In genomic region chr1:12275370-12275769, GRCh38 we compare ENCODE assay signal across 8 cellular contexts. TPM values are rescaled to one million over a fixed set of nuclear protein-coding genes. Genes with fewer than 3 reads are reported as not detected.
DNase-seq lines count a peak whose midpoint lies in the region; ATAC-seq, FAIRE-seq and TF ChIP-seq lines count a peak whose summit lies in the region.

No MANE protein-coding gene starts in this region.

- H3K9me2 ChIP-seq in PC-9 (ENCODE audit: insufficient read depth), result no peaks in the 10 kb centered on the region

- H3K4me3 ChIP-seq in PC-9, result no peak overlapping the region
- H3K4me3 ChIP-seq in adipocyte (ENCODE audit: low read length), result no peak overlapping the region
- no peak overlapping the region for H3K4me3 ChIP-seq in kidney (ENCODE audit: low read length in 2 of 2)

- no peaks in the 10 kb centered on the region for H3K4me1 ChIP-seq in PC-9 (replicated peaks; ENCODE audit: insufficient read depth)
- peaks cover 5% of the 10 kb centered on the region for H3K4me1 ChIP-seq in adipocyte (ENCODE audit: control insufficient read depth, insufficient read depth, low read length)
- H3K4me1 ChIP-seq in kidney (ENCODE audit: control insufficient read depth in 1 of 2, insufficient read depth in 1 of 2, low read depth in 1 of 2, low read length in 2 of 2), result no peaks in the 10 kb centered on the region

- ATAC-seq in GM18873 (IDR thresholded peaks at IDR 0.05; ENCODE audit: low FRiP score, unreplicated experiment), result no peak

- no peak overlapping the region for H2AFZ ChIP-seq in PC-9

- no peaks in the 10 kb centered on the region for H3K9me3 ChIP-seq in PC-9 (ENCODE audit: insufficient read depth, low read depth)
- no peaks in the 10 kb centered on the region for H3K9me3 ChIP-seq in adipocyte (ENCODE audit: control insufficient read depth, low read length)
- no peaks in the 10 kb centered on the region for H3K9me3 ChIP-seq in kidney (ENCODE audit: control insufficient read depth in 1 of 2, low read length in 2 of 2)

- no peak overlapping the region for H3K27ac ChIP-seq in PC-9
- no peak overlapping the region for H3K27ac ChIP-seq in kidney (ENCODE audit: low read depth in 2 of 2, low read length in 2 of 2)

- H3K79me2 ChIP-seq in PC-9 (ENCODE audit: low read depth), result no peaks in the 10 kb centered on the region

- POLR2A ChIA-PET in PC-9 (lab: Charles Lee; ENCODE audit: unreplicated experiment), result no interaction called here

- CTCF ChIA-PET in PC-9 (lab: Charles Lee), result interaction anchor here (0.6 to 1.5 kb wide), 2 partner anchors 17 to 205 kb away, joined by 4 to 10 read pairs; no protein-coding TSS in a partner anchor

- DNase-seq in NCI-H2196 (lab: John Stamatoyannopoulos, UW; ENCODE audit: unreplicated experiment) (peak; percentile 25), NCI-H2196 treated with DMSO at 0.1 percent for 48 hours (lab: John Stamatoyannopoulos, UW; ENCODE audit: unreplicated experiment) (no peak), PC-9 (peak in 1 of 2 experiments; percentile 25), adipocyte (ENCODE audit: low read depth) (peak; percentile 76), kidney (no peak), DMS79 (lab: John Stamatoyannopoulos, UW) (no peak)
- DNase-seq in stimulated activated CD8-positive, alpha-beta memory T cell treated with anti-CD3 and anti-CD28 coated beads, Interleukin-7, amount 100 ng/mL, for 24 hours (ENCODE audit: low read depth), result peak; percentile 4

- intact Hi-C loops in PC-9 (cut with micrococcal nuclease; ENCODE audit: unreplicated experiment), result loop anchor here (1.0 to 10.0 kb wide), 2 partner anchors 384 to 499 kb away; partner anchors contain the start of gene PRAMEF12
- intact Hi-C loops in kidney (cut with DNase I), result no loop called here

- H3K36me3 ChIP-seq in PC-9 (ENCODE audit: low read depth), result peaks cover 4% of the 10 kb centered on the region; the same call in 1 of the 2 replicates
- H3K36me3 ChIP-seq in adipocyte (ENCODE audit: control insufficient read depth, insufficient read depth, low read length, severe bottlenecking), result peaks cover 90% of the 10 kb centered on the region
- H3K36me3 ChIP-seq in kidney (ENCODE audit: control insufficient read depth in 1 of 2, insufficient read depth in 2 of 2, low read length in 2 of 2), result peaks cover 31 to 46% of the 10 kb centered on the region in 2 donors

- no TSS peak for BruUV-seq in PC-9 (replicated peaks; lab: Mats Ljungman, UMichigan)

- H3K4me2 ChIP-seq in PC-9, result no peak overlapping the region

- H4K20me1 ChIP-seq in PC-9 (ENCODE audit: insufficient read depth), result no peaks in the 10 kb centered on the region

- FAIRE-seq in kidney (lab: Jason Lieb, UNC), result no peak

- H3K9ac ChIP-seq in adipocyte (ENCODE audit: low read length), result no peak overlapping the region
- H3K9ac ChIP-seq in kidney (ENCODE audit: low read length in 2 of 2), result no peak overlapping the region

- no peaks in the 10 kb centered on the region for H3F3A ChIP-seq in PC-9 (ENCODE audit: insufficient read depth, low read depth)

- TF ChIP-seq CTCF in PC-9 (conservative IDR thresholded peaks at IDR 0.05), result peak; percentile 59
- peak; percentile 45 for TF ChIP-seq CTCF in kidney (IDR thresholded peaks at IDR 0.05; ENCODE audit: borderline replicate concordance, extremely low read depth, insufficient read depth)

- H3K27me3 ChIP-seq in PC-9 (ENCODE audit: insufficient read depth, low read depth), result no peaks in the 10 kb centered on the region
- no peaks in the 10 kb centered on the region for H3K27me3 ChIP-seq in adipocyte (replicated peaks; ENCODE audit: control insufficient read depth, insufficient read depth, low read length)

RNA-seq across cellular contexts. Expression of gene VPS13D, which starts 45.5 kb away (rescaled TPM):
- total RNA-seq in PC-9 (2021) (31.1 and 36.2 TPM in 2 replicates), kidney (75.8 TPM)
- 19.4 TPM for polyA plus RNA-seq in kidney (ENCODE audit: insufficient read depth, low read depth, low replicate concordance)

Comparison
In these comparisons a context has a peak if more than half of its experiments do, and no peak if none do; other contexts are left out.
1. DNase-seq: peak in NCI-H2196 (single experiment), adipocyte (single experiment) and stimulated activated CD8-positive, alpha-beta memory T cell treated with anti-CD3 and anti-CD28 coated beads, Interleukin-7, amount 100 ng/mL, for 24 hours (single experiment); none in NCI-H2196 treated with DMSO at 0.1 percent for 48 hours (single experiment), kidney (single experiment) and DMS79 (single experiment).